28 cellular contexts compared by ENCODE assay signal in the genomic region with DNA sequence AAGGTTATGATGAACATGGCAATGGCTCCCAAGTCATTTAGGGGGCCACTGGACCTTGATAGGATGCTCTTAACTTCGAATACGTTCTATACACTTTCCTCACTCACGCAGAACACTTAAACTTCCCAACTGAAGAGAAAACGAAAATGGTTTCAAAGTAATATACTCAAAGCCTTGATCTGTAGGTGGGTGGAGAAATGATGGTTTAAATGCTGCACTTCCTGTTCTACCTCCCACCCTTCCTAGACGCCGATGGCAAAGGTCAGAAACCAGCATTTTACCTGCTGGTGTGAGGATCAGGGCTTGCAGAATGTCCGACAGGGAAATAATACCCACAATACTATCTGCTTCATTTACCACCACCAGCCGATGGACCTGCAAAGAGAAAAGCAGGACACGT. TPM values are rescaled to one million over a fixed set of nuclear protein-coding genes. Genes with fewer than 3 reads are reported as not detected.
DNase-seq lines count a peak whose midpoint lies in the region; ATAC-seq and TF ChIP-seq lines count a peak whose summit lies in the region.
"Had no signal": no experiment of that assay in that cellular context is flagged by ENCODE, and none has a peak within 500 bp of the region (broad histone marks: within the 10 kb centered on the region; RNA-seq: fewer than 3 reads in every experiment).

No MANE protein-coding gene starts in this region.

- no peak for DNase-seq in activated T-cell treated with anti-CD3 and anti-CD28 coated beads, Interleukin-2, amount 50 U/mL, for 24 hours
- DNase-seq in activated T-cell treated with anti-CD3 and anti-CD28 coated beads for 4 hours = no peak
- no peak for DNase-seq in T-cell
- DNase-seq in activated naive CD8-positive, alpha-beta T cell treated with anti-CD3 and anti-CD28 coated beads for 36 hours = no peak
- no peak for DNase-seq in HFFc6
- no peak for DNase-seq in COR-L47 (lab: John Stamatoyannopoulos, UW)
- DNase-seq: ACHN, activated B cell treated with CpG ODN at 0.5 μM for 24 hours, body of pancreas, cerebellar nuclear complex, dermis blood vessel endothelial cell, DMS53, endodermal cell, H7, NCI-H1092, NCI-H1694 treated with DMSO at 0.1 percent for 48 hours, NCI-H446 treated with DMSO at 0.1 percent for 48 hours, NCI-H82, SJCRH30, small intestine, SW 1271, thyroid gland, uterus had no signal

- POLR2A ChIA-PET in T-cell (lab: Charles Lee) = no interaction called here

- no peak for TF ChIP-seq CTCF in HFFc6 (IDR thresholded peaks at IDR 0.05)

- peaks cover 17% of the 10 kb centered on the region for H3K4me1 Mint-ChIP-seq in activated T-cell treated with anti-CD3 and anti-CD28 coated beads, Interleukin-2, amount 50 U/mL, for 24 hours (ENCODE audit: low read depth)
- peaks cover 10 to 15% (median 15%) of the 10 kb centered on the region in 3 donors for H3K4me1 Mint-ChIP-seq in T-cell
- peaks cover 16% of the 10 kb centered on the region for H3K4me1 Mint-ChIP-seq in activated naive CD8-positive, alpha-beta T cell treated with anti-CD3 and anti-CD28 coated beads for 36 hours
- H3K4me1 Mint-ChIP-seq in stimulated activated naive CD8-positive, alpha-beta T cell treated with anti-CD3 and anti-CD28 coated beads, Interleukin-15, Interleukin-2, amounts not matched to agents 100 ng/mL and 50 ng/mL, for 24 hours (ENCODE audit: low read depth) = peaks cover 13% of the 10 kb centered on the region
- H3K4me1 Mint-ChIP-seq in HFFc6 (ENCODE audit: low read depth) = peaks cover 20% of the 10 kb centered on the region
- H3K4me1 Mint-ChIP-seq: activated B cell treated with CpG ODN at 0.5 μM for 24 hours, B cell, endodermal cell, memory B cell had no signal

- no peaks in the 10 kb centered on the region for H3K9me3 Mint-ChIP-seq in activated T-cell treated with anti-CD3 and anti-CD28 coated beads, Interleukin-2, amount 50 U/mL, for 24 hours
- H3K9me3 Mint-ChIP-seq in T-cell (no peaks in the 10 kb centered on the region), HFFc6 (no peaks in the 10 kb centered on the region)
- H3K9me3 Mint-ChIP-seq in activated naive CD8-positive, alpha-beta T cell treated with anti-CD3 and anti-CD28 coated beads for 36 hours = no peaks in the 10 kb centered on the region
- H3K9me3 Mint-ChIP-seq in stimulated activated naive CD8-positive, alpha-beta T cell treated with anti-CD3 and anti-CD28 coated beads, Interleukin-15, Interleukin-2, amounts not matched to agents 100 ng/mL and 50 ng/mL, for 24 hours = no peaks in the 10 kb centered on the region
- H3K9me3 Mint-ChIP-seq: activated B cell treated with CpG ODN at 0.5 μM for 24 hours, endodermal cell, memory B cell, neural crest cell had no signal

- peak overlapping the region; percentile 90 for H3K27ac Mint-ChIP-seq in activated T-cell treated with anti-CD3 and anti-CD28 coated beads, Interleukin-2, amount 50 U/mL, for 24 hours
- H3K27ac Mint-ChIP-seq in T-cell (peak overlapping the region; percentile 64 to 68), HFFc6 (no peak overlapping the region)
- H3K27ac Mint-ChIP-seq in activated naive CD8-positive, alpha-beta T cell treated with anti-CD3 and anti-CD28 coated beads for 36 hours = peak overlapping the region; percentile 82
- peak overlapping the region; percentile 80 for H3K27ac Mint-ChIP-seq in stimulated activated naive CD8-positive, alpha-beta T cell treated with anti-CD3 and anti-CD28 coated beads, Interleukin-15, Interleukin-2, amounts not matched to agents 100 ng/mL and 50 ng/mL, for 24 hours
- H3K27ac Mint-ChIP-seq: activated B cell treated with CpG ODN at 0.5 μM for 24 hours, B cell, endodermal cell, memory B cell had no signal

- ATAC-seq in T-cell (replicated peaks in 1 of 4) = peak in 2 of 4 experiments; percentile 38 to 51
- ATAC-seq: body of pancreas, K562 had no signal

- no peaks in the 10 kb centered on the region for H3K27me3 Mint-ChIP-seq in activated T-cell treated with anti-CD3 and anti-CD28 coated beads, Interleukin-2, amount 50 U/mL, for 24 hours
- no peaks in the 10 kb centered on the region for H3K27me3 Mint-ChIP-seq in T-cell
- H3K27me3 Mint-ChIP-seq in activated naive CD8-positive, alpha-beta T cell treated with anti-CD3 and anti-CD28 coated beads for 36 hours = no peaks in the 10 kb centered on the region
- H3K27me3 Mint-ChIP-seq in stimulated activated naive CD8-positive, alpha-beta T cell treated with anti-CD3 and anti-CD28 coated beads, Interleukin-15, Interleukin-2, amounts not matched to agents 100 ng/mL and 50 ng/mL, for 24 hours = no peaks in the 10 kb centered on the region
- H3K27me3 Mint-ChIP-seq in HFFc6 (ENCODE audit: insufficient read depth) = no peaks in the 10 kb centered on the region
- H3K27me3 Mint-ChIP-seq: activated B cell treated with CpG ODN at 0.5 μM for 24 hours, B cell, memory B cell had no signal

- CTCF ChIA-PET in T-cell (lab: Charles Lee) = no interaction called here

- H3K4me3 Mint-ChIP-seq in activated T-cell treated with anti-CD3 and anti-CD28 coated beads, Interleukin-2, amount 50 U/mL, for 24 hours = peak overlapping the region; percentile 30
- H3K4me3 Mint-ChIP-seq in T-cell = peak overlapping the region in 2 of 3 donors; percentile 10 to 51
- H3K4me3 Mint-ChIP-seq in activated naive CD8-positive, alpha-beta T cell treated with anti-CD3 and anti-CD28 coated beads for 36 hours = no peak overlapping the region
- H3K4me3 Mint-ChIP-seq in stimulated activated naive CD8-positive, alpha-beta T cell treated with anti-CD3 and anti-CD28 coated beads, Interleukin-15, Interleukin-2, amounts not matched to agents 100 ng/mL and 50 ng/mL, for 24 hours = no peak overlapping the region
- H3K4me3 Mint-ChIP-seq in HFFc6 = no peak overlapping the region
- H3K4me3 Mint-ChIP-seq: activated B cell treated with CpG ODN at 0.5 μM for 24 hours, B cell, endodermal cell, memory B cell, neural crest cell had no signal

- H3K36me3 Mint-ChIP-seq in activated T-cell treated with anti-CD3 and anti-CD28 coated beads, Interleukin-2, amount 50 U/mL, for 24 hours (ENCODE audit: low read depth) = peaks cover 78% of the 10 kb centered on the region
- H3K36me3 Mint-ChIP-seq in T-cell (peaks cover 62% of the 10 kb centered on the region), HFFc6 (ENCODE audit: low read depth) (peaks cover 39% of the 10 kb centered on the region)
- peaks cover 9% of the 10 kb centered on the region for H3K36me3 Mint-ChIP-seq in activated naive CD8-positive, alpha-beta T cell treated with anti-CD3 and anti-CD28 coated beads for 36 hours
- peaks cover 55% of the 10 kb centered on the region for H3K36me3 Mint-ChIP-seq in stimulated activated naive CD8-positive, alpha-beta T cell treated with anti-CD3 and anti-CD28 coated beads, Interleukin-15, Interleukin-2, amounts not matched to agents 100 ng/mL and 50 ng/mL, for 24 hours (ENCODE audit: low read depth)

RNA-seq across cellular contexts. Expression of gene RHEB, which starts 40.5 kb away (rescaled TPM):
- 10 to 100 TPM; 35.8 to 46.0 (median 41.6) TPM for total RNA-seq in T-cell
- total RNA-seq in activated naive CD8-positive, alpha-beta T cell treated with anti-CD3 and anti-CD28 coated beads for 36 hours = 10 to 100 TPM; 42.0 to 46.8 TPM
- total RNA-seq in HFFc6 (2021; fragmentation: NEBNext Ultra II Directional; extraction: Animal tissue kit (Norgen Biotek cat#: 25700)) = 100 to 1,000 TPM; 104 to 122 (median 118) TPM

Comparison
In these comparisons a context has a peak if more than half of its experiments do, and no peak if none do; other contexts are left out.
1. H3K4me3 Mint-ChIP-seq: peak in activated T-cell treated with anti-CD3 and anti-CD28 coated beads, Interleukin-2, amount 50 U/mL, for 24 hours (single experiment) and T-cell (2 of 3); none in activated naive CD8-positive, alpha-beta T cell treated with anti-CD3 and anti-CD28 coated beads for 36 hours (single experiment), stimulated activated naive CD8-positive, alpha-beta T cell treated with anti-CD3 and anti-CD28 coated beads, Interleukin-15, Interleukin-2, amounts not matched to agents 100 ng/mL and 50 ng/mL, for 24 hours (single experiment) and HFFc6 (single experiment).